25 cellular contexts compared by ENCODE assay signal in genomic region chr18:14092625-14093361, GRCh38. TPM values are rescaled to one million over a fixed set of nuclear protein-coding genes. Genes with fewer than 3 reads are reported as not detected.
A peak's percentile ranks its signal among the peaks of the same experiment; 100 is the strongest.
DNase-seq lines count a peak whose midpoint lies in the region; ATAC-seq, FAIRE-seq and TF ChIP-seq lines count a peak whose summit lies in the region.
"Had no signal": no experiment of that assay in that cellular context is flagged by ENCODE, and none has a peak within 500 bp of the region (broad histone marks: within the 10 kb centered on the region; RNA-seq: fewer than 3 reads in every experiment).

No MANE protein-coding gene starts in this region.

- WGBS in HepG2 (ENCODE audit: low lambda C conversion rate) = 54% methylated on average over 7 of the region's 7 CpGs
- WGBS in right lobe of liver (ENCODE audit: insufficient coverage, low coverage, low lambda C conversion rate, missing lambda C conversion rate) = 83% methylated on average over 7 of the region's 7 CpGs
- WGBS in IMR-90 (ENCODE audit: extremely low coverage in 2 of 2, insufficient read length in 1 of 2), 2 experiments = 100% methylated on average over 1 of the region's 7 CpGs; no CpG with 5 or more reads in 1 of the 2 experiments
- 3% methylated on average over 7 of the region's 7 CpGs for WGBS in K562 (ENCODE audit: insufficient coverage, low coverage, missing lambda C conversion rate)
- 69 to 86% (median 79%) methylated on average over 7 of the region's 7 CpGs for WGBS in small intestine, 3 donors

- peak; percentile 28 for DNase-seq in HepG2 (ENCODE audit: low spot score)
- no peak for DNase-seq in right lobe of liver
- DNase-seq in IMR-90 = no peak
- no peak for DNase-seq in K562 (ENCODE audit: extremely low read depth in 1 of 4, low spot score in 3 of 4)
- DNase-seq in small intestine = peak; percentile 60
- no peak for DNase-seq in CD14-positive monocyte (ENCODE audit: low spot score)
- no peak for DNase-seq in OCI-M2 (lab: John Stamatoyannopoulos, UW; ENCODE audit: unreplicated experiment)
- DNase-seq: ACHN; AML-193; BE2C; CD4-positive, alpha-beta memory T cell; COR-L47; DMS153; DND-41; GDM1; GOT3; HFFc6 had no signal

- no peak overlapping the region for H2BK120ac ChIP-seq in IMR-90 (ENCODE audit: low read depth, low read length)

- no TSS peak for BruUV-seq in HepG2 (replicated peaks; lab: Mats Ljungman, UMichigan)
- BruUV-seq in IMR-90 (replicated peaks; lab: Mats Ljungman, UMichigan) = no TSS peak
- BruUV-seq in K562 (replicated peaks; lab: Mats Ljungman, UMichigan) = no TSS peak

- H3K9ac ChIP-seq in HepG2 (ENCODE audit: insufficient read depth, low read depth, low read length) (no peak overlapping the region), IMR-90 (ENCODE audit: low read depth, low read length) (no peak overlapping the region), K562 (ENCODE audit: insufficient read depth in 1 of 2, low read depth in 2 of 2, low read length in 2 of 2) (no peak overlapping the region)
- H3K9ac ChIP-seq: BLaER1 treated with 17β-estradiol and CSF1 and Interleukin-3, amounts not matched to agents 10 nM and 100 nM had no signal

- no peaks in the 10 kb centered on the region for H3K27me3 Mint-ChIP-seq in CD14-positive monocyte (ENCODE audit: low read depth in 3 of 3)
- H3K27me3 Mint-ChIP-seq: CD4-positive, alpha-beta memory T cell had no signal

- no peaks in the 10 kb centered on the region for H3K9me1 ChIP-seq in IMR-90 (ENCODE audit: insufficient read depth, low read length)
- no peaks in the 10 kb centered on the region for H3K9me1 ChIP-seq in K562 (ENCODE audit: control insufficient read depth, insufficient read depth, low read length)

- no peak for FAIRE-seq in HepG2 (lab: Jason Lieb, UNC)
- FAIRE-seq in K562 (lab: Jason Lieb, UNC) = no peak
- FAIRE-seq in small intestine (lab: Jason Lieb, UNC) = no peak
- FAIRE-seq: A204.1, GM12878, GM19239, H54 had no signal

- TF ChIP-seq RAD21 in HepG2 (CRISPR knock-in tag; IDR thresholded peaks at IDR 0.05) (no peak), IMR-90 (IDR thresholded peaks at IDR 0.05; ENCODE audit: low read length) (no peak), K562 (CRISPR knock-in tag; conservative IDR thresholded peaks at IDR 0.05 in 1 of 2, IDR thresholded peaks at IDR 0.05 in 1 of 2) (no peak)

- no peak overlapping the region for H3K56ac ChIP-seq in IMR-90 (ENCODE audit: extremely low read depth, insufficient read depth, low read length)

- intact Hi-C loops in HepG2 (cut with micrococcal nuclease; ENCODE audit: unreplicated experiment) = no loop called here
- intact Hi-C loops in right lobe of liver (cut with DNase I) = no loop called here
- intact Hi-C loops in IMR-90 (cut with micrococcal nuclease) = no loop called here
- intact Hi-C loops in K562 (cut with micrococcal nuclease) = no loop called here
- intact Hi-C loops in CD14-positive monocyte (cut with micrococcal nuclease) = no loop called here

- in situ Hi-C loops in HepG2 (cut with HindIII; ENCODE audit: extremely low pct_ligation_motif_present, low pct_unique_long_range_greater_than_20kb) = no loop called here
- in situ Hi-C loops in IMR-90 (cut with MboI; ENCODE audit: low sequenced_read_pairs) = no loop called here
- in situ Hi-C loops in K562 (cut with MboI) = no loop called here

- no peak overlapping the region for H3K4me3 Mint-ChIP-seq in CD14-positive monocyte
- H3K4me3 Mint-ChIP-seq: CD4-positive, alpha-beta memory T cell; HFFc6 had no signal

- H2BK5ac ChIP-seq in IMR-90 (ENCODE audit: low read depth, low read length, poor library complexity, severe bottlenecking) = no peak overlapping the region

- TF ChIP-seq CTCF in HepG2 (CRISPR knock-in tag; IDR thresholded peaks at IDR 0.05) = no peak
- TF ChIP-seq CTCF in right lobe of liver (IDR thresholded peaks at IDR 0.05) = no peak
- TF ChIP-seq CTCF in IMR-90 (conservative IDR thresholded peaks at IDR 0.05; ENCODE audit: low read depth, low read length) = no peak
- TF ChIP-seq CTCF in K562 (IDR thresholded peaks at IDR 0.05 in 2 of 3, conservative IDR thresholded peaks at IDR 0.05 in 1 of 3; ENCODE audit: insufficient read depth in 2 of 3, low read depth in 1 of 3, low read length in 3 of 3) = no peak
- no peak for TF ChIP-seq CTCF in CD14-positive monocyte (IDR thresholded peaks at IDR 0.05)

- peaks cover 14% of the 10 kb centered on the region for H3K4me1 ChIP-seq in HepG2 (ENCODE audit: insufficient read depth, low read length)
- no peaks in the 10 kb centered on the region for H3K4me1 ChIP-seq in right lobe of liver
- no peaks in the 10 kb centered on the region for H3K4me1 ChIP-seq in IMR-90 (ENCODE audit: control insufficient read depth, insufficient read depth, low read length)
- H3K4me1 ChIP-seq in K562 (replicated peaks in 1 of 2; ENCODE audit: control insufficient read depth in 2 of 2, insufficient read depth in 2 of 2, low read length in 2 of 2) = no peaks in the 10 kb centered on the region
- no peaks in the 10 kb centered on the region for H3K4me1 ChIP-seq in small intestine (ENCODE audit: control insufficient read depth in 2 of 2, insufficient read depth in 1 of 2, low read depth in 1 of 2, low read length in 1 of 2)
- H3K4me1 ChIP-seq: BE2C; BLaER1 treated with 17β-estradiol and CSF1 and Interleukin-3, amounts not matched to agents 10 nM and 100 nM had no signal

- no peak overlapping the region for H2BK15ac ChIP-seq in IMR-90 (ENCODE audit: low read depth, low read length)

- H3K79me2 ChIP-seq in HepG2 (ENCODE audit: insufficient read depth, low read length) (no peaks in the 10 kb centered on the region), K562 (ENCODE audit: control insufficient read depth, insufficient read depth, low read length) (no peaks in the 10 kb centered on the region)

- H2AK9ac ChIP-seq in IMR-90 (replicated peaks; ENCODE audit: low read depth, low read length, poor library complexity) = no peak overlapping the region

- H3K36me3 Mint-ChIP-seq in CD14-positive monocyte = peaks cover 0 to 5% of the 10 kb centered on the region in 2 donors

- no peak overlapping the region for H3K27ac Mint-ChIP-seq in CD14-positive monocyte
- H3K27ac Mint-ChIP-seq: CD4-positive, alpha-beta memory T cell; HFFc6 had no signal

- H4K8ac ChIP-seq in IMR-90 (ENCODE audit: low read depth in 2 of 2, low read length in 2 of 2) = no peak overlapping the region

- no peak overlapping the region for H4K5ac ChIP-seq in IMR-90 (ENCODE audit: low read depth, low read length)

- H3K27me3 ChIP-seq in HepG2 (ENCODE audit: control insufficient read depth in 1 of 2, insufficient read depth in 2 of 2, low read length in 2 of 2) (no peaks in the 10 kb centered on the region), right lobe of liver (no peaks in the 10 kb centered on the region), IMR-90 (ENCODE audit: control insufficient read depth, insufficient read depth, low read length) (no peaks in the 10 kb centered on the region), K562 (ENCODE audit: control insufficient read depth in 2 of 2, insufficient read depth in 2 of 2, low read length in 2 of 2) (no peaks in the 10 kb centered on the region; a peak in 1 of 5 replicates), small intestine (ENCODE audit: control insufficient read depth in 2 of 2, insufficient read depth in 2 of 2, low read length in 2 of 2) (no peaks in the 10 kb centered on the region)
- H3K27me3 ChIP-seq: BE2C; BLaER1 treated with 17β-estradiol and CSF1 and Interleukin-3, amounts not matched to agents 10 nM and 100 nM had no signal

- CTCF ChIA-PET in HepG2 (lab: Yijun Ruan, JAX; ENCODE audit: low intra/inter-chr PET ratio, low total read pairs) (no interaction called here), IMR-90 (lab: Yijun Ruan, JAX) (no interaction called here), K562 (lab: Yijun Ruan, JAX; ENCODE audit: low intra/inter-chr PET ratio) (no interaction called here)

- H2AFZ ChIP-seq in HepG2 (ENCODE audit: low read length) (no peak overlapping the region), IMR-90 (replicated peaks; ENCODE audit: low read length, poor library complexity) (no peak overlapping the region), K562 (ENCODE audit: low read depth, low read length) (no peak overlapping the region)

- TF ChIP-seq POLR2A in HepG2 (IDR thresholded peaks at IDR 0.05; ENCODE audit: insufficient read depth in 1 of 2, low read depth in 2 of 2, low read length in 2 of 2) (no peak), right lobe of liver (IDR thresholded peaks at IDR 0.05) (no peak), IMR-90 (IDR thresholded peaks at IDR 0.05; ENCODE audit: low read depth, low read length) (no peak), K562 (conservative IDR thresholded peaks at IDR 0.05) (no peak)

- H3K4me2 ChIP-seq in HepG2 (ENCODE audit: low read depth, low read length) = no peak overlapping the region
- no peak overlapping the region for H3K4me2 ChIP-seq in IMR-90 (ENCODE audit: low read depth, low read length)
- no peak overlapping the region for H3K4me2 ChIP-seq in K562 (ENCODE audit: insufficient read depth, low read length)
- H3K4me2 ChIP-seq: BLaER1 treated with 17β-estradiol and CSF1 and Interleukin-3, amounts not matched to agents 10 nM and 100 nM had no signal

- POLR2A ChIA-PET in HepG2 (lab: Yijun Ruan, JAX) (no interaction called here), IMR-90 (lab: Charles Lee; ENCODE audit: unreplicated experiment) (no interaction called here), K562 (lab: Yijun Ruan, JAX) (no interaction called here)

- H3K4me1 Mint-ChIP-seq in CD14-positive monocyte = no peaks in the 10 kb centered on the region
- H3K4me1 Mint-ChIP-seq: CD4-positive, alpha-beta memory T cell had no signal

- H3K4ac ChIP-seq in IMR-90 (ENCODE audit: low read depth, low read length) = no peak overlapping the region

- ATAC-seq in HepG2 (peak; percentile 61; the same call in 2 of the 3 replicates), right lobe of liver (no peak), IMR-90 (ENCODE audit: low read depth) (no peak), K562 (no peak), GM19328 (IDR thresholded peaks at IDR 0.05; ENCODE audit: unreplicated experiment) (no peak)

- no peak overlapping the region for H3K23ac ChIP-seq in IMR-90 (ENCODE audit: low read depth, low read length)

- H3K4me3 ChIP-seq in HepG2 (replicated peaks in 1 of 3; ENCODE audit: insufficient read depth in 1 of 3, low read depth in 2 of 3, low read length in 3 of 3) (no peak overlapping the region), right lobe of liver (no peak overlapping the region), IMR-90 (ENCODE audit: insufficient read depth, low read depth, low read length) (no peak overlapping the region), K562 (no peak overlapping the region), small intestine (ENCODE audit: low read depth in 1 of 2, low read length in 2 of 2) (no peak overlapping the region)
- H3K4me3 ChIP-seq: BLaER1 treated with 17β-estradiol and CSF1 and Interleukin-3, amounts not matched to agents 10 nM and 100 nM; GM12878; HAP-1 had no signal

- H3K18ac ChIP-seq in IMR-90 (ENCODE audit: low read depth, low read length) = no peak overlapping the region

- no peaks in the 10 kb centered on the region for H3K79me1 ChIP-seq in IMR-90 (ENCODE audit: low read depth in 1 of 2, low read length in 2 of 2)

- H3K27ac ChIP-seq in HepG2 (ENCODE audit: extremely low read length, insufficient read depth, low read length) (no peak overlapping the region), right lobe of liver (no peak overlapping the region), IMR-90 (ENCODE audit: insufficient read depth, low read length) (no peak overlapping the region), K562 (ENCODE audit: extremely low read depth, low read depth, low read length) (no peak overlapping the region), small intestine (ENCODE audit: low read depth in 1 of 2, low read length in 1 of 2) (no peak overlapping the region)
- H3K27ac ChIP-seq: 22Rv1; BLaER1 treated with 17β-estradiol and CSF1 and Interleukin-3, amounts not matched to agents 10 nM and 100 nM had no signal

- dilution Hi-C loops in IMR-90 (cut with HindIII; ENCODE audit: low sequenced_read_pairs, unreplicated experiment) = no loop called here

- H3K14ac ChIP-seq in IMR-90 (replicated peaks; ENCODE audit: low read depth, low read length) = no peak overlapping the region

- no peaks in the 10 kb centered on the region for H3K36me3 ChIP-seq in HepG2 (replicated peaks in 1 of 2; ENCODE audit: control insufficient read depth in 1 of 2, insufficient read depth in 2 of 2, low read length in 2 of 2)
- H3K36me3 ChIP-seq in right lobe of liver = no peaks in the 10 kb centered on the region
- H3K36me3 ChIP-seq in IMR-90 (ENCODE audit: control insufficient read depth, insufficient read depth, low read length) = no peaks in the 10 kb centered on the region
- no peaks in the 10 kb centered on the region for H3K36me3 ChIP-seq in K562 (ENCODE audit: control insufficient read depth, insufficient read depth, low read length)
- no peaks in the 10 kb centered on the region for H3K36me3 ChIP-seq in small intestine (ENCODE audit: control insufficient read depth in 2 of 2, insufficient read depth in 2 of 2, low read length in 2 of 2)
- H3K36me3 ChIP-seq: BE2C, HAP-1 had no signal

- H3K9me3 ChIP-seq in HepG2 (ENCODE audit: low read length) (no peaks in the 10 kb centered on the region), right lobe of liver (no peaks in the 10 kb centered on the region), IMR-90 (ENCODE audit: control insufficient read depth, insufficient read depth, low read length) (no peaks in the 10 kb centered on the region), K562 (replicated peaks; ENCODE audit: control insufficient read depth, insufficient read depth, low read depth, low read length) (no peaks in the 10 kb centered on the region), small intestine (ENCODE audit: control insufficient read depth, low read depth) (no peaks in the 10 kb centered on the region)
- H3K9me3 ChIP-seq: BE2C, HAP-1 had no signal

- H2AK5ac ChIP-seq in IMR-90 (ENCODE audit: low read depth, low read length) = no peak overlapping the region

- no peaks in the 10 kb centered on the region for H3K9me3 Mint-ChIP-seq in CD14-positive monocyte

- H4K91ac ChIP-seq in IMR-90 (ENCODE audit: insufficient read depth, low read depth, low read length) = no peak overlapping the region

- no peak for TF ChIP-seq EP300 in HepG2 (IDR thresholded peaks at IDR 0.05; ENCODE audit: low read depth in 2 of 2, low read length in 2 of 2)
- TF ChIP-seq EP300 in HepG2 (CRISPR knock-in tag; IDR thresholded peaks at IDR 0.05; ENCODE audit: borderline replicate concordance) = no peak
- no peak for TF ChIP-seq EP300 in K562 (IDR thresholded peaks at IDR 0.05; ENCODE audit: low read length)

- H4K20me1 ChIP-seq in HepG2 (ENCODE audit: insufficient read depth, low read length) = no peaks in the 10 kb centered on the region
- no peaks in the 10 kb centered on the region for H4K20me1 ChIP-seq in IMR-90 (ENCODE audit: insufficient read depth, low read length)
- no peaks in the 10 kb centered on the region for H4K20me1 ChIP-seq in K562 (replicated peaks; ENCODE audit: control insufficient read depth, insufficient read depth, low read length)
- H4K20me1 ChIP-seq: BLaER1 treated with 17β-estradiol and CSF1 and Interleukin-3, amounts not matched to agents 10 nM and 100 nM had no signal

- no peak overlapping the region for H2BK20ac ChIP-seq in IMR-90 (ENCODE audit: low read depth, low read length)

RNA-seq across cellular contexts. Expression of gene ZNF519, which starts 39.4 kb away (rescaled TPM):
- total RNA-seq in HepG2 (2016; rRNA removed; fragmentation: Illumina TruSeq; extraction: Trizol) (5.7 and 11.1 TPM in 2 replicates), right lobe of liver (1 to 10 TPM in 5 of 6 experiments, under 1 TPM in 1; 0.66 to 2.1 (median 1.5) TPM), IMR-90 (2012; rRNA removed) (3.3 and 4.7 TPM in 2 replicates), K562 (2014; rRNA removed) (5.2 and 6.0 TPM in 2 replicates), K562 (2014; rRNA removed; fragmentation: Illumina TruSeq; extraction: Trizol) (12.2 and 12.7 TPM in 2 replicates), K562 (2015; rRNA removed; fragmentation: Illumina TruSeq; extraction: Trizol) (10.7 and 11.5 TPM in 2 replicates), K562 (2021) (6.1 and 7.8 TPM in 2 replicates)
- total RNA-seq in HepG2 (2016; cell fraction: cytosol; rRNA removed; fragmentation: Illumina TruSeq; extraction: Trizol; ENCODE audit: low read depth) = 2.6 and 3.1 TPM in 2 replicates
- total RNA-seq in HepG2 (2016; cell fraction: insoluble cytoplasmic fraction; rRNA removed; fragmentation: Illumina TruSeq; extraction: Trizol) = 6.4 and 11.8 TPM in 2 replicates
- total RNA-seq in HepG2 (2016; cell fraction: membrane; rRNA removed; fragmentation: Illumina TruSeq; extraction: Trizol) = 2.2 and 2.6 TPM in 2 replicates
- total RNA-seq in HepG2 (2016; cell fraction: nucleus; rRNA removed; fragmentation: Illumina TruSeq; extraction: Trizol) = 36.3 and 40.6 TPM in 2 replicates
- polyA plus RNA-seq in HepG2 (2011; rRNA removed) (3.4 and 7.3 TPM in 2 replicates), IMR-90 (2012; rRNA removed) (2.2 and 2.3 TPM in 2 replicates), K562 (2011; rRNA removed) (15.1 and 17.8 TPM in 2 replicates), K562 (2014; fragmentation: Illumina TruSeq; extraction: Trizol) (8.9 and 10.1 TPM in 2 replicates), K562 (2014; fragmentation: Nextera tagmentation; extraction: Ambion mirVana) (1 to 10 TPM; 5.1 to 6.7 TPM), K562 (2014; rRNA removed) (7.9 and 14.4 TPM in 2 replicates), small intestine (1 to 10 TPM in 1 of 3 donors, under 1 TPM in 1, not detected in 1; under 0.01 to 2.3 TPM), CD14-positive monocyte (under 1 TPM; 0.52 to 0.63 TPM)
- polyA plus RNA-seq in HepG2 (2011; cell fraction: cytosol; rRNA removed) = 1.4 and 1.9 TPM in 2 replicates
- 7.3 and 9.7 TPM in 2 replicates for polyA plus RNA-seq in HepG2 (2011; cell fraction: nucleus; rRNA removed)
- 1.1 and 2.7 TPM in 2 replicates for polyA plus RNA-seq in HepG2 (2012)
- polyA plus RNA-seq in HepG2 (2016; cell fraction: cytosol; fragmentation: Illumina TruSeq; extraction: Trizol; ENCODE audit: low read depth) = 0.36 and 0.75 TPM in 2 replicates
- polyA plus RNA-seq in HepG2 (2016; cell fraction: insoluble cytoplasmic fraction; fragmentation: Illumina TruSeq; extraction: Trizol; ENCODE audit: low read depth) = 4.5 and 5.5 TPM in 2 replicates
- 0.85 and 1.1 TPM in 2 replicates for polyA plus RNA-seq in HepG2 (2016; cell fraction: membrane; fragmentation: Illumina TruSeq; extraction: Trizol; ENCODE audit: low read depth)
- polyA plus RNA-seq in HepG2 (2016; cell fraction: nucleus; fragmentation: Illumina TruSeq; extraction: Trizol; ENCODE audit: insufficient read depth, low read depth) = 31.5 and 33.6 TPM in 2 replicates
- polyA minus RNA-seq in HepG2 (2011; rRNA and poly(A)+ RNA removed; ENCODE audit: low replicate concordance) = 7.6 and 14.7 TPM in 2 replicates
- 2.1 and 2.2 TPM in 2 replicates for polyA minus RNA-seq in HepG2 (2011; cell fraction: cytosol; rRNA and poly(A)+ RNA removed)
- polyA minus RNA-seq in HepG2 (2011; cell fraction: nucleus; rRNA and poly(A)+ RNA removed) = 25.5 and 35.4 TPM in 2 replicates
- polyA plus RNA-seq in IMR-90 (2012; cell fraction: cytosol; rRNA removed) = 0.45 and 1.3 TPM in 2 replicates
- 1.9 and 6.9 TPM in 2 replicates for polyA plus RNA-seq in IMR-90 (2012; cell fraction: nucleus; rRNA removed; ENCODE audit: low replicate concordance)
- total RNA-seq in K562 (2011; cell fraction: chromatin; rRNA removed; ENCODE audit: low replicate concordance) = 51.9 and 106 TPM in 2 replicates
- total RNA-seq in K562 (2011; cell fraction: nucleolus; rRNA removed) = 22.8 and 27.1 TPM in 2 replicates
- 52.9 and 82.7 TPM in 2 replicates for total RNA-seq in K562 (2011; cell fraction: nucleoplasm; rRNA removed)
- 2.9 and 8.8 TPM in 2 replicates for polyA plus RNA-seq in K562 (2011; cell fraction: cytosol; rRNA removed)
- 30.5 and 37.0 TPM in 2 replicates for polyA plus RNA-seq in K562 (2011; cell fraction: nucleus; rRNA removed)
- 6.0 TPM in 2 replicates for polyA plus RNA-seq in K562 (2012)
- polyA minus RNA-seq in K562 (2011; rRNA and poly(A)+ RNA removed) = 15.1 and 30.0 TPM in 2 replicates
- 6.1 and 6.2 TPM in 2 replicates for polyA minus RNA-seq in K562 (2011; cell fraction: cytosol; rRNA and poly(A)+ RNA removed)
- 21.4 and 30.1 TPM in 2 replicates for polyA minus RNA-seq in K562 (2011; cell fraction: nucleus; rRNA and poly(A)+ RNA removed)

Comparison
In these comparisons a context has a peak if more than half of its experiments do, and no peak if none do; other contexts are left out.
1. DNase-seq: peak in HepG2 (single experiment) and small intestine (single experiment); none in right lobe of liver (0 of 3), IMR-90 (single experiment), K562 (0 of 4), CD14-positive monocyte (single experiment) and OCI-M2 (single experiment).
2. Of the 241 proteins assayed by ChIP-seq in both HepG2 and K562: peak only in HepG2: BHLHE40 and MAFK; only in K562: MAFG; in both: MAFF; in neither: 237.